Comparison of ENCODE assay signal across 6 cellular contexts in genomic region chr12:113186033-113186365, GRCh38. TPM values are rescaled to one million over a fixed set of nuclear protein-coding genes. Genes with fewer than 3 reads are reported as not detected.
A peak's percentile ranks its signal among the peaks of the same experiment; 100 is the strongest.
DNase-seq lines count a peak whose midpoint lies in the region; ATAC-seq and TF ChIP-seq lines count a peak whose summit lies in the region.

No MANE protein-coding gene starts in this region.

- intact Hi-C loops in left cardiac atrium (cut with DNase I) = no loop called here

- H3K36me3 ChIP-seq in cardiac muscle cell = no peaks in the 10 kb centered on the region

- peaks cover 4% of the 10 kb centered on the region for H3K4me1 ChIP-seq in cardiac muscle cell (ENCODE audit: low read depth)

- ATAC-seq in left cardiac atrium = no peak

- H3K9me3 ChIP-seq in cardiac muscle cell (ENCODE audit: low read depth) = no peaks in the 10 kb centered on the region

- H3K4me3 ChIP-seq in cardiac muscle cell (peak overlapping the region; percentile 74), retinal pigment epithelial cell (ENCODE audit: low read length) (peak overlapping the region; percentile 82)

- H3K27me3 ChIP-seq in cardiac muscle cell = no peaks in the 10 kb centered on the region

- TF ChIP-seq CTCF in cardiac muscle cell (IDR thresholded peaks at IDR 0.05; ENCODE audit: low read depth, low read length) (no peak), retinal pigment epithelial cell (conservative IDR thresholded peaks at IDR 0.05; ENCODE audit: low read depth, low read length) (no peak)

- H3K27ac ChIP-seq in cardiac muscle cell = peak overlapping the region; percentile 95

- DNase-seq in cardiac muscle cell (ENCODE audit: low read depth in 1 of 2, low spot score in 1 of 2) (peak in 1 of 2 donors; percentile 19), left cardiac atrium (no peak), dermis blood vessel endothelial cell (peak; percentile 39), retinal pigment epithelial cell (ENCODE audit: low read depth) (no peak), middle frontal gyrus (ENCODE audit: extremely low spot score, low spot score) (no peak), superior temporal gyrus (ENCODE audit: extremely low spot score) (no peak)

RNA-seq across cellular contexts. Expression of gene RITA1, which starts 0.5 kb away (rescaled TPM):
- 40.7 and 44.4 TPM in 2 replicates for total RNA-seq in cardiac muscle cell
- polyA plus RNA-seq in cardiac muscle cell = 36.1 and 39.7 TPM in 2 replicates
- 10 to 100 TPM; 10.8 to 13.0 TPM for total RNA-seq in left cardiac atrium
- total RNA-seq in dermis blood vessel endothelial cell = 25.0 and 28.3 TPM in 2 replicates

RNA-seq across cellular contexts. Expression of gene DDX54, which starts 0.7 kb away (rescaled TPM):
- total RNA-seq in cardiac muscle cell (72.6 and 148 TPM in 2 replicates), left cardiac atrium (10 to 100 TPM; 32.4 to 39.4 TPM), dermis blood vessel endothelial cell (44.7 and 49.0 TPM in 2 replicates)
- 49.2 and 59.7 TPM in 2 replicates for polyA plus RNA-seq in cardiac muscle cell

RNA-seq across cellular contexts. Expression of gene TPCN1, which starts 35.3 kb away (rescaled TPM):
- 11.1 and 24.2 TPM in 2 replicates for total RNA-seq in cardiac muscle cell
- polyA plus RNA-seq in cardiac muscle cell = 13.4 and 31.1 TPM in 2 replicates
- total RNA-seq in left cardiac atrium = 10 to 100 TPM; 66.1 to 80.6 TPM
- 11.2 and 15.1 TPM in 2 replicates for total RNA-seq in dermis blood vessel endothelial cell

RNA-seq across cellular contexts. Expression of gene CFAP73, which starts 36.5 kb away (rescaled TPM):
- total RNA-seq in cardiac muscle cell (not detected in 2 replicates), left cardiac atrium (not detected), dermis blood vessel endothelial cell (not detected in 2 replicates)
- polyA plus RNA-seq in cardiac muscle cell = not detected in 2 replicates

RNA-seq across cellular contexts. Expression of gene RASAL1, which starts 50.4 kb away (rescaled TPM):
- total RNA-seq in cardiac muscle cell (0.32 and 0.33 TPM in 2 replicates), left cardiac atrium (not detected), dermis blood vessel endothelial cell (under 0.01 and 0.05 TPM in 2 replicates)
- polyA plus RNA-seq in cardiac muscle cell = 0.24 TPM in 1 of 2 replicates, not detected in the other
